8 cellular contexts compared by ENCODE assay signal in the genomic region with DNA sequence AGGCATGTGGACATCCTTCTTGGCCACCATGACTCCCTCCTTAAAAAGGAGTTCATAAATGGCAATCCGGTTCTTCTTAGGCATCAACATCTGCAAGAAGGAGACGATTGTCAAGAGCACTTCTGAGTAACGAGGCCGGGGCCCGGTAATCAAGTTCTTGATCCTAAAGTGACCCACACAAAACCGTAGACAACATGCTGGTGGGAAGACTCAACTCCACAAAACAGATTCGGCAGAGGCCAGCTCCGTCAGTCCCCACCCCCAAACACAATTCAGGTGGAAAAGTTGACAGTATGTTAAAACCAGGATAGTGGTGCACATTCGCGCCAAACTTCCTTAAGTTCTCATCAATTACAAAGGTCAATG. TPM values are rescaled to one million over a fixed set of nuclear protein-coding genes. Genes with fewer than 3 reads are reported as not detected.
DNase-seq lines count a peak whose midpoint lies in the region; ATAC-seq and TF ChIP-seq lines count a peak whose summit lies in the region.

No MANE protein-coding gene starts in this region.

- H2AFZ ChIP-seq in neuronal stem cell (ENCODE audit: low read length), result no peak overlapping the region

- peaks cover 18% of the 10 kb centered on the region; the same call in 1 of the 2 replicates for H4K20me1 ChIP-seq in DOHH2 (ENCODE audit: control insufficient read depth, insufficient read depth, low read depth, low read length)

- no peak overlapping the region for H3K18ac ChIP-seq in neuronal stem cell (ENCODE audit: low read length)

- peak overlapping the region; percentile 88 for H2BK5ac ChIP-seq in neuronal stem cell (ENCODE audit: low read length)

- peak overlapping the region; percentile 88 for H3K23ac ChIP-seq in neuronal stem cell (ENCODE audit: low read depth, low read length, poor library complexity)

- no peak overlapping the region for H2BK120ac ChIP-seq in neuronal stem cell (ENCODE audit: low read depth, low read length)

- peaks cover 4% of the 10 kb centered on the region for H3K79me1 ChIP-seq in neuronal stem cell (ENCODE audit: low read depth, low read length)

- no peak overlapping the region for H2BK12ac ChIP-seq in neuronal stem cell (ENCODE audit: low read length)

- H3K4me3 ChIP-seq in DOHH2 (ENCODE audit: low read length) (peak overlapping the region; percentile 99), Peyer's patch (peak overlapping the region; percentile 47 to 83 (median 76)), neuronal stem cell (ENCODE audit: low read length in 2 of 2) (peak overlapping the region; percentile 87 to 89)
- H3K4me3 ChIP-seq in effector memory CD4-positive, alpha-beta T cell (ENCODE audit: insufficient read depth, low read depth, low read length, poor library complexity, severe bottlenecking), result peak overlapping the region; percentile 88

- peaks cover 52% of the 10 kb centered on the region for H3K79me2 ChIP-seq in DOHH2 (ENCODE audit: control insufficient read depth, low read length)

- no peak overlapping the region for H4K8ac ChIP-seq in neuronal stem cell (ENCODE audit: low read depth, low read length)

- H3K4ac ChIP-seq in neuronal stem cell (ENCODE audit: low read length), result no peak overlapping the region

- H3K4me2 ChIP-seq in DOHH2 (ENCODE audit: low read length), result peak overlapping the region; percentile 93
- peak overlapping the region; percentile 58 for H3K4me2 ChIP-seq in neuronal stem cell (ENCODE audit: insufficient read depth, low read length, poor library complexity, severe bottlenecking)

- no peak overlapping the region for H4K91ac ChIP-seq in neuronal stem cell (ENCODE audit: low read depth, low read length, poor library complexity)

- H3K14ac ChIP-seq in neuronal stem cell (ENCODE audit: low read length), result no peak overlapping the region

- DNase-seq in Peyer's patch, result no peak
- no peak for DNase-seq in effector memory CD4-positive, alpha-beta T cell
- no peak for DNase-seq in neuronal stem cell (ENCODE audit: low spot score)
- DNase-seq in SKM-1 treated with dmso at 0.1 percent for 144 hours (lab: John Stamatoyannopoulos, UW; ENCODE audit: unreplicated experiment), result no peak
- DNase-seq in SIG-M5 (lab: John Stamatoyannopoulos, UW), result no peak

- H3F3A ChIP-seq in DOHH2 (ENCODE audit: control insufficient read depth, insufficient read depth), result peaks cover 35% of the 10 kb centered on the region

- H3K9ac ChIP-seq in neuronal stem cell (ENCODE audit: low read depth, low read length, poor library complexity), result peak overlapping the region; percentile 99

- no peak for TF ChIP-seq POLR2A in Peyer's patch (IDR thresholded peaks at IDR 0.05)

- H3K9me3 ChIP-seq in DOHH2 (ENCODE audit: control insufficient read depth, insufficient read depth, low read length) (no peaks in the 10 kb centered on the region), Peyer's patch (no peaks in the 10 kb centered on the region), neuronal stem cell (replicated peaks in 1 of 2; ENCODE audit: control insufficient read depth in 2 of 2, insufficient read depth in 1 of 2, low read depth in 1 of 2, low read length in 2 of 2) (no peaks in the 10 kb centered on the region)
- H3K9me3 ChIP-seq in effector memory CD4-positive, alpha-beta T cell (ENCODE audit: control insufficient read depth, low read length), result no peaks in the 10 kb centered on the region

- H3K27ac ChIP-seq in DOHH2 (ENCODE audit: low read depth, low read length) (peak overlapping the region; percentile 69), Peyer's patch (peak overlapping the region; percentile 76 to 83 (median 78)), neuronal stem cell (replicated peaks; ENCODE audit: low read length) (no peak overlapping the region)
- peak overlapping the region; percentile 84 for H3K27ac ChIP-seq in effector memory CD4-positive, alpha-beta T cell (ENCODE audit: insufficient read depth, low read length, poor library complexity, severe bottlenecking)

- peaks cover 56% of the 10 kb centered on the region for H3K36me3 ChIP-seq in DOHH2 (ENCODE audit: control insufficient read depth, low read length)
- peaks cover 0 to 47% (median 5%) of the 10 kb centered on the region in 3 donors for H3K36me3 ChIP-seq in Peyer's patch
- H3K36me3 ChIP-seq in effector memory CD4-positive, alpha-beta T cell (ENCODE audit: control insufficient read depth, insufficient read depth, low read length), result peaks cover 41% of the 10 kb centered on the region
- H3K36me3 ChIP-seq in neuronal stem cell (replicated peaks in 1 of 2; ENCODE audit: control insufficient read depth in 2 of 2, insufficient read depth in 2 of 2, low read length in 2 of 2), result peaks cover 28 to 53% of the 10 kb centered on the region in 2 donors

- H2AK5ac ChIP-seq in neuronal stem cell (ENCODE audit: low read depth, low read length), result peak overlapping the region; percentile 69

- H3K9me2 ChIP-seq in DOHH2 (replicated peaks; ENCODE audit: control insufficient read depth, low read length), result no peaks in the 10 kb centered on the region

- no CpG with 5 or more reads among the region's 10 CpGs for WGBS in neuronal stem cell (ENCODE audit: extremely low coverage in 2 of 2, insufficient read length in 2 of 2, insufficient replicate concordance in 1 of 2), 2 donors

- ATAC-seq in HG03378 (IDR thresholded peaks at IDR 0.05; ENCODE audit: unreplicated experiment), result no peak
- no peak for ATAC-seq in GM18858 (IDR thresholded peaks at IDR 0.05; ENCODE audit: unreplicated experiment)

- TF ChIP-seq CTCF in DOHH2 (IDR thresholded peaks at IDR 0.05; ENCODE audit: low read depth, low read length, poor library complexity, severe bottlenecking), result no peak
- TF ChIP-seq CTCF in Peyer's patch (IDR thresholded peaks at IDR 0.05), result no peak

- H3K4me1 ChIP-seq in DOHH2 (ENCODE audit: control insufficient read depth, low read length) (peaks cover 32% of the 10 kb centered on the region), Peyer's patch (peaks cover 0 to 12% (median 3%) of the 10 kb centered on the region in 4 donors), neuronal stem cell (ENCODE audit: control insufficient read depth in 2 of 2, insufficient read depth in 1 of 2, low read depth in 1 of 2, low read length in 2 of 2) (peaks cover 5 to 6% of the 10 kb centered on the region in 2 donors)
- peaks cover 9% of the 10 kb centered on the region for H3K4me1 ChIP-seq in effector memory CD4-positive, alpha-beta T cell (ENCODE audit: control insufficient read depth, insufficient read depth, low read length, poor library complexity, severe bottlenecking)

- H2BK15ac ChIP-seq in neuronal stem cell (ENCODE audit: low read length), result no peak overlapping the region

- H3K27me3 ChIP-seq in DOHH2 (ENCODE audit: control insufficient read depth, low read length) (no peaks in the 10 kb centered on the region; the same call in 1 of the 2 replicates), Peyer's patch (no peaks in the 10 kb centered on the region), neuronal stem cell (ENCODE audit: control insufficient read depth in 3 of 3, insufficient read depth in 3 of 3, low read depth in 1 of 3, low read length in 3 of 3) (no peaks in the 10 kb centered on the region)
- no peaks in the 10 kb centered on the region for H3K27me3 ChIP-seq in effector memory CD4-positive, alpha-beta T cell (replicated peaks; ENCODE audit: control insufficient read depth, insufficient read depth, low read length, poor library complexity, severe bottlenecking)

RNA-seq across cellular contexts. Expression of a gene that starts 0.8 kb away (rescaled TPM):
- total RNA-seq in Peyer's patch, result 1,000 to 10,000 TPM in 2 of 4 donors, 100 to 1,000 TPM in 2; 729 to 2,642 (median 1,002) TPM
- 2,646 TPM for polyA plus RNA-seq in neuronal stem cell (2013, experiment 1 of 2)
- 2,609 TPM for polyA plus RNA-seq in neuronal stem cell (2013, experiment 2 of 2)

RNA-seq across cellular contexts. Expression of a gene that starts 32.6 kb away (rescaled TPM):
- 10 to 100 TPM; 17.3 to 28.1 (median 20.6) TPM for total RNA-seq in Peyer's patch
- 27.5 TPM for polyA plus RNA-seq in neuronal stem cell (2013, experiment 1 of 2)
- polyA plus RNA-seq in neuronal stem cell (2013, experiment 2 of 2), result 28.7 TPM

RNA-seq across cellular contexts. Expression of a gene that starts 40.8 kb away (rescaled TPM):
- total RNA-seq in Peyer's patch, result 1 to 10 TPM in 1 of 4 donors, under 1 TPM in 2, not detected in 1; 0.28 to 9.9 (median 0.40) TPM
- 2.1 TPM for polyA plus RNA-seq in neuronal stem cell (2013, experiment 1 of 2)
- polyA plus RNA-seq in neuronal stem cell (2013, experiment 2 of 2), result 2.0 TPM
